16 cellular contexts compared by ENCODE assay signal in genomic region chr3:62723171-62723570, GRCh38.
DNase-seq lines count a peak whose midpoint lies in the region; TF ChIP-seq lines count a peak whose summit lies in the region.
"Had no signal": no experiment of that assay in that cellular context is flagged by ENCODE, and none has a peak within 500 bp of the region (broad histone marks: within the 10 kb centered on the region; RNA-seq: fewer than 3 reads in every experiment).

No MANE protein-coding gene starts in this region.

- TF ChIP-seq POLR2A in uterus (IDR thresholded peaks at IDR 0.05): no peak

- H3K4me3 ChIP-seq in Karpas-422 (ENCODE audit: low read length) (peak overlapping the region; percentile 59), uterus (no peak overlapping the region)
- H3K4me3 ChIP-seq: GM23248, SJCRH30 had no signal

- no peak overlapping the region for H2AFZ ChIP-seq in Karpas-422 (ENCODE audit: low read length)
- H2AFZ ChIP-seq: GM23248 had no signal

- peaks cover 69% of the 10 kb centered on the region for H3K4me1 ChIP-seq in Karpas-422 (ENCODE audit: low read length)
- H3K4me1 ChIP-seq in uterus: no peaks in the 10 kb centered on the region
- H3K4me1 ChIP-seq: SJCRH30 had no signal

- H3K27me3 ChIP-seq in Karpas-422 (ENCODE audit: low read length): no peaks in the 10 kb centered on the region
- no peaks in the 10 kb centered on the region for H3K27me3 ChIP-seq in uterus
- H3K27me3 ChIP-seq: SJCRH30 had no signal

- H4K20me1 ChIP-seq in Karpas-422 (ENCODE audit: insufficient read depth, low read depth, low read length): no peaks in the 10 kb centered on the region

- H3K79me2 ChIP-seq in Karpas-422 (ENCODE audit: low read length): no peaks in the 10 kb centered on the region

- H3K27ac ChIP-seq in Karpas-422 (ENCODE audit: low read length) (peak overlapping the region; percentile 96), uterus (no peak overlapping the region)
- H3K27ac ChIP-seq: GM23248, KMS-11, RWPE1, SJCRH30 had no signal

- peak overlapping the region; percentile 70 for H3K9ac ChIP-seq in Karpas-422 (ENCODE audit: low read length)
- H3K9ac ChIP-seq: GM23248, KMS-11 had no signal

- TF ChIP-seq CTCF in uterus (IDR thresholded peaks at IDR 0.05): no peak

- H3K9me2 ChIP-seq in Karpas-422 (replicated peaks; ENCODE audit: insufficient read depth, low read length): no peaks in the 10 kb centered on the region

- peak overlapping the region; percentile 88 for H3K4me2 ChIP-seq in Karpas-422 (ENCODE audit: low read depth, low read length, poor library complexity, severe bottlenecking)
- H3K4me2 ChIP-seq: KMS-11 had no signal

- no peaks in the 10 kb centered on the region for H3K36me3 ChIP-seq in Karpas-422 (ENCODE audit: insufficient read depth, low read length)
- no peaks in the 10 kb centered on the region for H3K36me3 ChIP-seq in uterus
- H3K36me3 ChIP-seq: SJCRH30 had no signal

- intact Hi-C loops in uterus (cut with DNase I; ENCODE audit: low total_unique reads): no loop called here

- DNase-seq in NCI-H2171 treated with DMSO at 0.1 percent for 48 hours (lab: John Stamatoyannopoulos, UW) (peak; percentile 60), NCI-H2171 (lab: John Stamatoyannopoulos, UW) (no peak), Karpas-422 (peak; percentile 92), germinal center (ENCODE audit: low spot score) (peak; percentile 24), superior temporal gyrus (ENCODE audit: extremely low spot score) (peak; percentile 26), kidney tubule cell (ENCODE audit: low spot score) (no peak), uterus (no peak), HT-29 (ENCODE audit: low spot score) (no peak)
- DNase-seq: GM23248, NCI-H1105 treated with DMSO at 0.1 percent for 48 hours, NCI-H446 treated with DMSO at 0.1 percent for 48 hours, NCI-H748 treated with DMSO at 0.1 percent for 48 hours, PC-3, SJCRH30 had no signal

- H3K9me3 ChIP-seq in Karpas-422 (ENCODE audit: low read length) (no peaks in the 10 kb centered on the region), uterus (no peaks in the 10 kb centered on the region)
- H3K9me3 ChIP-seq: SJCRH30 had no signal

Comparison
In these comparisons a context has a peak if more than half of its experiments do, and no peak if none do; other contexts are left out.
1. DNase-seq: peak in NCI-H2171 treated with DMSO at 0.1 percent for 48 hours (single experiment), Karpas-422 (single experiment), germinal center (single experiment) and superior temporal gyrus (single experiment); none in NCI-H2171 (single experiment), kidney tubule cell (single experiment), uterus (0 of 2) and HT-29 (single experiment).